1 cellular context compared by ENCODE assay signal in genomic region chr19:49590071-49590970, GRCh38.
TF ChIP-seq lines count a peak whose summit lies in the region.

No MANE protein-coding gene starts in this region.

TF ChIP-seq in H1, 55 proteins besides CTCF, POLR2A, EP300 and RAD21:
- TF ChIP-seq POLR2AphosphoS5 (IDR thresholded peaks at IDR 0.05; ENCODE audit: low read depth, low read length) (peak; percentile 75), ASH2L (IDR thresholded peaks at IDR 0.05; ENCODE audit: low read length) (peak; percentile 76), RNF2 (IDR thresholded peaks at IDR 0.05; ENCODE audit: borderline replicate concordance, low read depth, low read length, missing control alignments, poor library complexity, severe bottlenecking) (no peak), HDAC2 (IDR thresholded peaks at IDR 0.05; ENCODE audit: borderline replicate concordance in 1 of 2, low read depth in 2 of 2, low read length in 2 of 2) (no peak), CEBPB (IDR thresholded peaks at IDR 0.05; ENCODE audit: low read depth, low read length) (no peak), RXRA (IDR thresholded peaks at IDR 0.05; ENCODE audit: insufficient read depth, low read depth, low read length) (no peak), E2F6 (IDR thresholded peaks at IDR 0.05) (no peak), YY1 (IDR thresholded peaks at IDR 0.05; ENCODE audit: low read depth, low read length) (no peak), NRF1 (IDR thresholded peaks at IDR 0.05; ENCODE audit: low read depth, low read length) (no peak), SP4 (IDR thresholded peaks at IDR 0.05; ENCODE audit: low read length) (peak; percentile 62; the same call in 1 of the 2 replicates), SIN3A (conservative IDR thresholded peaks at IDR 0.05 in 1 of 2, IDR thresholded peaks at IDR 0.05 in 1 of 2; ENCODE audit: low read depth in 1 of 2, low read length in 2 of 2) (peak in 1 of 2 experiments; percentile 54; a peak in 2 of 4 replicates), TAF7 (optimal IDR thresholded peaks at IDR 0.05; ENCODE audit: borderline replicate concordance, low read depth, low read length) (peak; percentile 78), TEAD4 (IDR thresholded peaks at IDR 0.05; ENCODE audit: low read depth, low read length) (0 out of 2 replicates have a peak, but pooled peaks have one; percentile 28), KDM4A (IDR thresholded peaks at IDR 0.05; ENCODE audit: low read depth, low read length, severe bottlenecking) (no peak), PHF8 (conservative IDR thresholded peaks at IDR 0.05; ENCODE audit: low read depth, low read length) (peak; percentile 65), CHD2 (IDR thresholded peaks at IDR 0.05; ENCODE audit: low read length) (no peak), SP1 (IDR thresholded peaks at IDR 0.05; ENCODE audit: low read depth, low read length) (peak; percentile 85; the same call in 1 of the 2 replicates), ATF2 (IDR thresholded peaks at IDR 0.05; ENCODE audit: low read length) (no peak), KDM1A (IDR thresholded peaks at IDR 0.05; ENCODE audit: borderline replicate concordance, low read length) (no peak), TAF1 (IDR thresholded peaks at IDR 0.05; ENCODE audit: low read depth, low read length) (peak; percentile 87), TBP (IDR thresholded peaks at IDR 0.05; ENCODE audit: low read depth, low read length) (peak; percentile 81), CHD7 (IDR thresholded peaks at IDR 0.05; ENCODE audit: insufficient replicate concordance, low read length) (no peak), EGR1 (IDR thresholded peaks at IDR 0.05; ENCODE audit: borderline replicate concordance, low read depth, low read length) (peak; percentile 84; the same call in 1 of the 2 replicates), SAP30 (IDR thresholded peaks at IDR 0.05; ENCODE audit: insufficient read depth, insufficient replicate concordance, low read length) (peak; percentile 81), BRCA1 (IDR thresholded peaks at IDR 0.05; ENCODE audit: low read depth, low read length) (no peak)
